ENCODE assay signal across 1 cellular context in genomic region chr11:11978098-11978637, GRCh38.
TF ChIP-seq lines count a peak whose summit lies in the region.

No MANE protein-coding gene starts in this region.

TF ChIP-seq in SK-N-SH, 30 proteins besides CTCF, POLR2A, EP300 and RAD21 (continued from another document):
- TF ChIP-seq IRF3 (IDR thresholded peaks at IDR 0.05; ENCODE audit: low read depth, low read length) (no peak), USF2 (IDR thresholded peaks at IDR 0.05; ENCODE audit: borderline replicate concordance, low read depth, low read length) (no peak), GABPA (IDR thresholded peaks at IDR 0.05; ENCODE audit: low read depth) (no peak)
